In the genomic region with DNA sequence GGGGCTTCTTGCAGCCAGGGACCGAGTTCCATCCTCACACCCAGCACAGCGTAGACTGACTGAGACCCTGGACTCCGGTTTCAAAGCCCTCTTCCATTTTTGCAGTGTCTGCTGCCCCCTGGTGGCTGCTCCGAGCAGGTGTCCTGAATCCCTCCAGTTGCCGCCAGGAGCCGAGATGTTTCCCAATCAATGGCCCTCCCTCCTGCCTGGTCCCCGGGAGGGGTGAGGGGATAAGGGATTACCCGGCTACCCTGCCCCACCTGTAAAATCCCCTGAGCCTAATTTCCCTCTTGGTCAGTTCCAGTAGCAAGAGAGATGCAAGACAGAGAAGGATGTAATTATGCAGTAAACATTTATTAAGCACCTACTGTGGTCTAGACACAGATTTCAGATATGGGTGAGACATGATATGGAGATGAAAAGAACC, we compare ENCODE assay signal across 8 cellular contexts. TPM values are rescaled to one million over a fixed set of nuclear protein-coding genes. Genes with fewer than 3 reads are reported as not detected.
DNase-seq lines count a peak whose midpoint lies in the region; ATAC-seq, FAIRE-seq and TF ChIP-seq lines count a peak whose summit lies in the region.

No MANE protein-coding gene starts in this region.

- no peak overlapping the region for H3K4me3 ChIP-seq in foreskin fibroblast (ENCODE audit: low read depth in 1 of 2, low read length in 2 of 2)

- peak; percentile 89 for TF ChIP-seq CTCF in foreskin fibroblast (IDR thresholded peaks at IDR 0.05; ENCODE audit: low read depth, low read length)

- no peaks in the 10 kb centered on the region for H3K9me3 Mint-ChIP-seq in activated T-helper 17 cell treated with anti-CD3 and anti-CD28 coated beads, Interleukin-2, amount 50 U/mL, for 72 hours

- in situ Hi-C loops in KBM-7 (cut with MboI; ENCODE audit: low pct_unique_long_range_greater_than_20kb, low sequenced_read_pairs), result no loop called here

- no peak for FAIRE-seq in RCC 7860 (lab: Jason Lieb, UNC)

- peak; percentile 51 for DNase-seq in COR-L47 (lab: John Stamatoyannopoulos, UW)
- peak; percentile 85 for DNase-seq in KBM-7
- peak; percentile 16 for DNase-seq in RCC 7860 (ENCODE audit: low spot score)
- DNase-seq in foreskin fibroblast, result peak; percentile 39 to 83
- peak in 49 of 56 donors; percentile 1 to 77 (median 42) for DNase-seq in nucleus accumbens (lab: John Stamatoyannopoulos, UW)
- peak; percentile 85 for DNase-seq in superior temporal gyrus (ENCODE audit: extremely low spot score)

- peaks cover 6% of the 10 kb centered on the region for H3K4me1 Mint-ChIP-seq in activated T-helper 17 cell treated with anti-CD3 and anti-CD28 coated beads, Interleukin-2, amount 50 U/mL, for 72 hours

- no peak overlapping the region for H3K27ac Mint-ChIP-seq in activated T-helper 17 cell treated with anti-CD3 and anti-CD28 coated beads, Interleukin-2, amount 50 U/mL, for 72 hours

- H3K27me3 Mint-ChIP-seq in activated T-helper 17 cell treated with anti-CD3 and anti-CD28 coated beads, Interleukin-2, amount 50 U/mL, for 72 hours, result peaks cover 14% of the 10 kb centered on the region

- ATAC-seq in activated T-helper 17 cell treated with anti-CD3 and anti-CD28 coated beads, Interleukin-2, amount 50 U/mL, for 72 hours (replicated peaks), result peak; percentile 64
- ATAC-seq in HG03442 (IDR thresholded peaks at IDR 0.05; ENCODE audit: unreplicated experiment), result no peak

- H3K4me3 Mint-ChIP-seq in activated T-helper 17 cell treated with anti-CD3 and anti-CD28 coated beads, Interleukin-2, amount 50 U/mL, for 72 hours, result no peak overlapping the region

- no peaks in the 10 kb centered on the region for H3K36me3 Mint-ChIP-seq in activated T-helper 17 cell treated with anti-CD3 and anti-CD28 coated beads, Interleukin-2, amount 50 U/mL, for 72 hours (ENCODE audit: low read depth)

RNA-seq across cellular contexts. Expression of a gene that starts 55.0 kb away (rescaled TPM):
- total RNA-seq in activated T-helper 17 cell treated with anti-CD3 and anti-CD28 coated beads, Interleukin-2, amount 50 U/mL, for 72 hours, result 1 to 10 TPM; 1.1 to 1.2 TPM

Comparison
In these comparisons a context has a peak if more than half of its experiments do, and no peak if none do; other contexts are left out.
1. DNase-seq: peak in every context shown above with its lines; median percentile 85 in KBM-7; 85 in superior temporal gyrus; 61 in foreskin fibroblast; 51 in COR-L47; 42 in nucleus accumbens; 16 in RCC 7860.